8 cellular contexts compared by ENCODE assay signal in genomic region chr20:50790651-50791277, GRCh38. TPM values are rescaled to one million over a fixed set of nuclear protein-coding genes. Genes with fewer than 3 reads are reported as not detected.
DNase-seq lines count a peak whose midpoint lies in the region; ATAC-seq, FAIRE-seq and TF ChIP-seq lines count a peak whose summit lies in the region.

No MANE protein-coding gene starts in this region.

- TF ChIP-seq CTCF in 22Rv1 (IDR thresholded peaks at IDR 0.05): peak; percentile 97
- peak; percentile 76 for TF ChIP-seq CTCF in WI38 (IDR thresholded peaks at IDR 0.05; ENCODE audit: low read depth, low read length)
- TF ChIP-seq CTCF in keratinocyte (optimal IDR thresholded peaks at IDR 0.05 in 1 of 3, IDR thresholded peaks at IDR 0.05 in 1 of 3, conservative IDR thresholded peaks at IDR 0.05 in 1 of 3; ENCODE audit: extremely low read depth in 1 of 3, insufficient read depth in 2 of 3, low read length in 3 of 3): peak; percentile 78 to 96 (median 93)

- H3K27me3 ChIP-seq in keratinocyte (ENCODE audit: control insufficient read depth, extremely low read depth, insufficient read depth, low read length): no peaks in the 10 kb centered on the region

- dilution Hi-C loops in keratinocyte (cut with MboI; ENCODE audit: extremely low pct_ligation_motif_present, low sequenced_read_pairs): no loop called here

- H3K36me3 ChIP-seq in keratinocyte (ENCODE audit: control insufficient read depth in 2 of 2, extremely low read depth in 1 of 2, insufficient read depth in 2 of 2, low read length in 2 of 2): no peaks in the 10 kb centered on the region

- FAIRE-seq in keratinocyte (lab: Jason Lieb, UNC): no peak

- peak; percentile 56 for ATAC-seq in GM18498 (IDR thresholded peaks at IDR 0.05; ENCODE audit: unreplicated experiment)
- ATAC-seq in HG02943 (IDR thresholded peaks at IDR 0.05; ENCODE audit: low read depth, unreplicated experiment): peak; percentile 51

- H3K9me1 ChIP-seq in keratinocyte (ENCODE audit: control insufficient read depth, extremely low read depth, insufficient read depth, low read length): no peaks in the 10 kb centered on the region

- H3K9me3 ChIP-seq in keratinocyte (ENCODE audit: control insufficient read depth, low read depth, low read length): no peaks in the 10 kb centered on the region

- H3K4me1 ChIP-seq in keratinocyte (ENCODE audit: control insufficient read depth, extremely low read depth, insufficient read depth, low read length): peaks cover 23% of the 10 kb centered on the region

- H3K27ac ChIP-seq in 22Rv1: peak overlapping the region; percentile 65
- peak overlapping the region; percentile 76 for H3K27ac ChIP-seq in caudate nucleus (ENCODE audit: low read depth, low read length)
- peak overlapping the region; percentile 96 for H3K27ac ChIP-seq in keratinocyte (ENCODE audit: control insufficient read depth, insufficient read depth, low read length)

- peak; percentile 42 for DNase-seq in NCI-H2107 treated with DMSO at 0.1 percent for 48 hours (lab: John Stamatoyannopoulos, UW; ENCODE audit: unreplicated experiment)
- peak in 60 of 61 donors; percentile 21 to 92 (median 74) for DNase-seq in caudate nucleus (lab: John Stamatoyannopoulos, UW)
- DNase-seq in keratinocyte (ENCODE audit: low read depth, low spot score): peak; percentile 28
- DNase-seq in stimulated activated CD4-positive, alpha-beta T cell treated with anti-CD3 and anti-CD28 coated beads, Interleukin-15, amount 100 ng/mL, for 1 hour (ENCODE audit: low read depth in 1 of 2, low spot score in 1 of 2): peak; percentile 60 to 72

- H2AFZ ChIP-seq in keratinocyte (ENCODE audit: control insufficient read depth, low read length): peak overlapping the region; percentile 93

- H4K20me1 ChIP-seq in keratinocyte (ENCODE audit: control insufficient read depth, extremely low read depth, insufficient read depth, low read length): no peaks in the 10 kb centered on the region

- H3K79me2 ChIP-seq in keratinocyte (ENCODE audit: control insufficient read depth, insufficient read depth, low read length): no peaks in the 10 kb centered on the region

- H3K9ac ChIP-seq in keratinocyte (ENCODE audit: control insufficient read depth, extremely low read depth, insufficient read depth, low read length): peak overlapping the region; percentile 85

- H3K4me3 ChIP-seq in WI38 (ENCODE audit: low read depth, low read length) (no peak overlapping the region), keratinocyte (ENCODE audit: control insufficient read depth in 2 of 3, extremely low read depth in 1 of 3, insufficient read depth in 2 of 3, low read depth in 1 of 3, low read length in 3 of 3) (peak overlapping the region in 1 of 3 experiments; percentile 55)

- H3K4me2 ChIP-seq in keratinocyte (ENCODE audit: control insufficient read depth, extremely low read depth, insufficient read depth, low read depth, low read length): peak overlapping the region; percentile 74

RNA-seq across cellular contexts. Expression of gene BCAS4, which starts 4.1 kb away (rescaled TPM):
- 13.8 to 23.1 TPM (median 19.0 TPM) in 3 replicates for polyA plus RNA-seq in keratinocyte
- 1.3 TPM for polyA plus RNA-seq in keratinocyte (2011; ENCODE audit: low read depth)
- polyA plus RNA-seq in keratinocyte (2011; cell fraction: cytosol; rRNA removed): 9.0 and 22.6 TPM in 2 replicates
- 7.0 and 12.3 TPM in 2 replicates for polyA plus RNA-seq in keratinocyte (2011; cell fraction: nucleus; rRNA removed)
- polyA plus RNA-seq in keratinocyte (2012; ENCODE audit: low replicate concordance): 6.9 and 15.7 TPM in 2 replicates
- polyA minus RNA-seq in keratinocyte: 4.0 to 9.0 TPM (median 8.4 TPM) in 3 replicates
- 8.2 TPM for polyA minus RNA-seq in keratinocyte (2011; cell fraction: cytosol; rRNA and poly(A)+ RNA removed)
- polyA minus RNA-seq in keratinocyte (2011; cell fraction: nucleus; rRNA and poly(A)+ RNA removed): 3.8 and 8.4 TPM in 2 replicates

RNA-seq across cellular contexts. Expression of gene PARD6B, which starts 59.4 kb away (rescaled TPM):
- 1.4 to 2.0 TPM (median 1.4 TPM) in 3 replicates for polyA plus RNA-seq in keratinocyte
- polyA plus RNA-seq in keratinocyte (2011; ENCODE audit: low read depth): 9.9 TPM
- polyA plus RNA-seq in keratinocyte (2011; cell fraction: cytosol; rRNA removed): 0.30 and 1.1 TPM in 2 replicates
- 2.0 and 2.9 TPM in 2 replicates for polyA plus RNA-seq in keratinocyte (2011; cell fraction: nucleus; rRNA removed)
- 1.1 and 9.7 TPM in 2 replicates for polyA plus RNA-seq in keratinocyte (2012; ENCODE audit: low replicate concordance)
- polyA minus RNA-seq in keratinocyte: 1.8 to 4.9 TPM (median 2.5 TPM) in 3 replicates
- polyA minus RNA-seq in keratinocyte (2011; cell fraction: cytosol; rRNA and poly(A)+ RNA removed): 1.5 TPM
- polyA minus RNA-seq in keratinocyte (2011; cell fraction: nucleus; rRNA and poly(A)+ RNA removed): 2.5 and 4.3 TPM in 2 replicates
